Comparison of ENCODE assay signal across 8 cellular contexts in genomic region chr5:81971694-81972495, GRCh38. TPM values are rescaled to one million over a fixed set of nuclear protein-coding genes. Genes with fewer than 3 reads are reported as not detected.
DNase-seq lines count a peak whose midpoint lies in the region; ATAC-seq and TF ChIP-seq lines count a peak whose summit lies in the region.

Gene ATG10, plus strand, starts transcription at chr5:81972023. Its CDS starts 15,548 bp downstream, at chr5:81987571.

- H2BK120ac ChIP-seq in IMR-90 (ENCODE audit: low read depth, low read length): peak within 1 kb of the TSS; percentile 95

- TF ChIP-seq POLR2A in IMR-90 (IDR thresholded peaks at IDR 0.05; ENCODE audit: low read depth, low read length): peak; percentile 92

- 2% methylated on average over 9 of the region's 79 CpGs; no CpG with 5 or more reads in 1 of the 2 experiments for WGBS in IMR-90 (ENCODE audit: extremely low coverage in 2 of 2, insufficient read length in 1 of 2), 2 experiments

- peak within 1 kb of the TSS; percentile 99 for H3K4me3 ChIP-seq in IMR-90 (ENCODE audit: insufficient read depth, low read depth, low read length)
- peak within 1 kb of the TSS; percentile 85 for H3K4me3 ChIP-seq in OCI-LY7 (ENCODE audit: low read depth, low read length, poor library complexity, severe bottlenecking)
- peak within 1 kb of the TSS; percentile 69 for H3K4me3 ChIP-seq in epithelial cell of proximal tubule (ENCODE audit: low read depth, low read length)
- H3K4me3 ChIP-seq in mucosa of rectum (ENCODE audit: low read length in 2 of 2): peak within 1 kb of the TSS; percentile 97 to 98

- H4K5ac ChIP-seq in IMR-90 (ENCODE audit: low read depth, low read length): peak within 1 kb of the TSS; percentile 100

- no peak for TF ChIP-seq CTCF in IMR-90 (conservative IDR thresholded peaks at IDR 0.05; ENCODE audit: low read depth, low read length)
- no peak for TF ChIP-seq CTCF in OCI-LY7 (conservative IDR thresholded peaks at IDR 0.05; ENCODE audit: low read length)
- TF ChIP-seq CTCF in epithelial cell of proximal tubule (conservative IDR thresholded peaks at IDR 0.05; ENCODE audit: low read depth, low read length): no peak

- H3K27ac ChIP-seq in IMR-90 (ENCODE audit: insufficient read depth, low read length) (peak within 1 kb of the TSS; percentile 98), OCI-LY7 (ENCODE audit: low read depth, low read length, poor library complexity, severe bottlenecking) (peak within 1 kb of the TSS; percentile 56), mucosa of rectum (ENCODE audit: low read depth in 2 of 2, low read length in 2 of 2) (peak within 1 kb of the TSS; percentile 97 to 99)

- H2AFZ ChIP-seq in IMR-90 (replicated peaks; ENCODE audit: low read length, poor library complexity) (peak within 1 kb of the TSS; percentile 100), OCI-LY7 (ENCODE audit: low read length) (peak within 1 kb of the TSS; percentile 100)

- dilution Hi-C loops in IMR-90 (cut with HindIII; ENCODE audit: low sequenced_read_pairs, unreplicated experiment): no loop called here

- H3K4me1 ChIP-seq in IMR-90 (ENCODE audit: control insufficient read depth, insufficient read depth, low read length) (no peaks in the 10 kb centered on the region), OCI-LY7 (ENCODE audit: insufficient read depth, low read length, poor library complexity, severe bottlenecking) (peaks cover 19% of the 10 kb centered on the region), mucosa of rectum (ENCODE audit: control insufficient read depth in 2 of 2, insufficient read depth in 2 of 2, low read length in 2 of 2) (peaks cover 0 to 2% of the 10 kb centered on the region in 2 donors)

- peaks cover 5% of the 10 kb centered on the region; the same call in 1 of the 2 replicates for H3K79me2 ChIP-seq in OCI-LY7 (ENCODE audit: insufficient read depth, low read depth, low read length)

- peak within 1 kb of the TSS; percentile 99 for H2BK5ac ChIP-seq in IMR-90 (ENCODE audit: low read depth, low read length, poor library complexity, severe bottlenecking)

- H3K9me1 ChIP-seq in IMR-90 (ENCODE audit: insufficient read depth, low read length): no peaks in the 10 kb centered on the region; the same call in 1 of the 2 replicates

- no peak for TF ChIP-seq RAD21 in IMR-90 (IDR thresholded peaks at IDR 0.05; ENCODE audit: low read length)

- in situ Hi-C loops in IMR-90 (cut with MboI; ENCODE audit: low sequenced_read_pairs): no loop called here

- peak within 1 kb of the TSS; percentile 96 for H3K9ac ChIP-seq in IMR-90 (ENCODE audit: low read depth, low read length)
- H3K9ac ChIP-seq in mucosa of rectum (ENCODE audit: low read depth in 1 of 2, low read length in 2 of 2): peak within 1 kb of the TSS; percentile 95 to 100

- H3K14ac ChIP-seq in IMR-90 (replicated peaks; ENCODE audit: low read depth, low read length): peak within 1 kb of the TSS; percentile 98

- H3K27me3 ChIP-seq in IMR-90 (ENCODE audit: control insufficient read depth, insufficient read depth, low read length) (no peaks in the 10 kb centered on the region), mucosa of rectum (ENCODE audit: control insufficient read depth in 2 of 2, insufficient read depth in 2 of 2, low read length in 2 of 2) (no peaks in the 10 kb centered on the region)

- DNase-seq in DMS 273 treated with DMSO at 0.1 percent for 48 hours (lab: John Stamatoyannopoulos, UW) (peak; percentile 75), IMR-90 (peak; percentile 90), OCI-LY7 (ENCODE audit: low spot score) (peak; percentile 92), activated T-cell treated with anti-CD3 and anti-CD28 coated beads for 48 hours (ENCODE audit: low read depth) (peak; percentile 88), epithelial cell of proximal tubule (ENCODE audit: low read depth) (no peak)
- peak; percentile 71 to 84 for DNase-seq in stimulated activated CD8-positive, alpha-beta memory T cell treated with anti-CD3 and anti-CD28 coated beads, Interleukin-4, amount 100 ng/mL, for 4 hours (ENCODE audit: low read depth in 2 of 2, low spot score in 1 of 2)

- intact Hi-C loops in IMR-90 (cut with micrococcal nuclease): loop anchor here (1.0 to 2.0 kb wide), 3 partner anchors 121 to 221 kb away; partner anchors contain the start of gene SSBP2
- intact Hi-C loops in OCI-LY7 (cut with micrococcal nuclease; ENCODE audit: unreplicated experiment): loop anchor here (1.0 to 5.0 kb wide), 3 partner anchors 119 to 1105 kb away; partner anchors contain the start of genes SSBP2, TMEM167A and XRCC4

- ATAC-seq in GM21529 (IDR thresholded peaks at IDR 0.05; ENCODE audit: unreplicated experiment) (peak; percentile 95), IMR-90 (ENCODE audit: low read depth) (peak; percentile 99)

- peak within 1 kb of the TSS; percentile 99 for H3K23ac ChIP-seq in IMR-90 (ENCODE audit: low read depth, low read length)

- no peaks in the 10 kb centered on the region for H3K9me2 ChIP-seq in OCI-LY7 (ENCODE audit: insufficient read depth, low read length)

- no peaks in the 10 kb centered on the region; the same call in 1 of the 2 replicates for H4K20me1 ChIP-seq in IMR-90 (ENCODE audit: insufficient read depth, low read length)
- no peaks in the 10 kb centered on the region for H4K20me1 ChIP-seq in OCI-LY7 (ENCODE audit: insufficient read depth, low read length)

- H3K4me2 ChIP-seq in IMR-90 (ENCODE audit: low read depth, low read length): peak within 1 kb of the TSS; percentile 97
- H3K4me2 ChIP-seq in OCI-LY7 (ENCODE audit: low read length): peak within 1 kb of the TSS; percentile 100

- H3K4ac ChIP-seq in IMR-90 (ENCODE audit: low read depth, low read length): peak within 1 kb of the TSS; percentile 98

- H3K18ac ChIP-seq in IMR-90 (ENCODE audit: low read depth, low read length): peak within 1 kb of the TSS; percentile 99

- H4K8ac ChIP-seq in IMR-90 (ENCODE audit: low read depth in 2 of 2, low read length in 2 of 2): peak within 1 kb of the TSS; percentile 81 to 100

- BruUV-seq in IMR-90 (replicated peaks; lab: Mats Ljungman, UMichigan) (no TSS peak), OCI-LY7 (replicated peaks; lab: Mats Ljungman, UMichigan) (no TSS peak)

- H4K91ac ChIP-seq in IMR-90 (ENCODE audit: insufficient read depth, low read depth, low read length): peak within 1 kb of the TSS; percentile 97

- H3K9me3 ChIP-seq in IMR-90 (ENCODE audit: control insufficient read depth, insufficient read depth, low read length): no peaks in the 10 kb centered on the region
- no peaks in the 10 kb centered on the region for H3K9me3 ChIP-seq in OCI-LY7 (ENCODE audit: low read length)
- H3K9me3 ChIP-seq in mucosa of rectum (ENCODE audit: control insufficient read depth in 2 of 2, low read length in 2 of 2): no peaks in the 10 kb centered on the region

- H3K36me3 ChIP-seq in IMR-90 (ENCODE audit: control insufficient read depth, insufficient read depth, low read length): peaks cover 1% of the 10 kb centered on the region; the same call in 1 of the 2 replicates
- H3K36me3 ChIP-seq in OCI-LY7 (ENCODE audit: insufficient read depth, low read length): peaks cover 3% of the 10 kb centered on the region; the same call in 1 of the 2 replicates
- H3K36me3 ChIP-seq in mucosa of rectum (ENCODE audit: control insufficient read depth in 2 of 2, insufficient read depth in 2 of 2, low read length in 2 of 2): no peaks in the 10 kb centered on the region

- POLR2A ChIA-PET in IMR-90 (lab: Charles Lee; ENCODE audit: unreplicated experiment) (interaction anchor here (0.6 kb wide), 1 partner anchor 32 kb away, joined by 3 read pairs; no protein-coding TSS in a partner anchor), OCI-LY7 (lab: Charles Lee) (interaction anchor here (0.6 to 0.8 kb wide), 3 partner anchors 12 to 297 kb away, joined by 3 to 7 read pairs (median 3); no protein-coding TSS in a partner anchor)

- H2AK9ac ChIP-seq in IMR-90 (replicated peaks; ENCODE audit: low read depth, low read length, poor library complexity): peak within 1 kb of the TSS; percentile 93

- H3K56ac ChIP-seq in IMR-90 (ENCODE audit: extremely low read depth, insufficient read depth, low read length): peak within 1 kb of the TSS; percentile 94

- peak within 1 kb of the TSS; percentile 41; the same call in 1 of the 2 replicates for H2AK5ac ChIP-seq in IMR-90 (ENCODE audit: low read depth, low read length)

- CTCF ChIA-PET in IMR-90 (lab: Yijun Ruan, JAX) (no interaction called here), OCI-LY7 (lab: Charles Lee; ENCODE audit: unreplicated experiment) (no interaction called here)

- H2BK15ac ChIP-seq in IMR-90 (ENCODE audit: low read depth, low read length): peak within 1 kb of the TSS; percentile 59; the same call in 1 of the 3 replicates

- H2BK20ac ChIP-seq in IMR-90 (ENCODE audit: low read depth, low read length): peak within 1 kb of the TSS; percentile 86

- H3K79me1 ChIP-seq in IMR-90 (ENCODE audit: low read depth in 1 of 2, low read length in 2 of 2): peaks cover 3 to 5% of the 10 kb centered on the region in 2 experiments; a peak in 1 of 4 replicates

TF ChIP-seq in IMR-90, 13 proteins besides CTCF, POLR2A, EP300 and RAD21:
- TF ChIP-seq MAZ (IDR thresholded peaks at IDR 0.05; ENCODE audit: borderline replicate concordance, low read depth, low read length): peak; percentile 98
- TF ChIP-seq USF2 (IDR thresholded peaks at IDR 0.05; ENCODE audit: low read depth, low read length): 0 out of 2 replicates have a peak, but pooled peaks have one; percentile 2
- TF ChIP-seq FOS (IDR thresholded peaks at IDR 0.05; ENCODE audit: low read depth, low read length): no peak

RNA-seq across cellular contexts. Expression of gene ATG10, which starts in this region (rescaled TPM):
- total RNA-seq in IMR-90 (2012; rRNA removed): 8.1 and 12.2 TPM in 2 replicates
- polyA plus RNA-seq in IMR-90 (2012; rRNA removed): 2.5 and 3.4 TPM in 2 replicates
- 0.85 and 0.93 TPM in 2 replicates for polyA plus RNA-seq in IMR-90 (2012; cell fraction: cytosol; rRNA removed)
- 0.39 and 2.3 TPM in 2 replicates for polyA plus RNA-seq in IMR-90 (2012; cell fraction: nucleus; rRNA removed; ENCODE audit: low replicate concordance)
- 5.4 and 11.8 TPM in 2 replicates for total RNA-seq in OCI-LY7 (2014; rRNA removed; shearing (Covaris generic))
- total RNA-seq in OCI-LY7 (2022): 14.8 and 17.0 TPM in 2 replicates
- 9.6 and 20.9 TPM in 2 replicates for total RNA-seq in epithelial cell of proximal tubule
